ENCODE assay signal across 1 cellular context in genomic region chr4:7897811-7898210, GRCh38.
TF ChIP-seq lines count a peak whose summit lies in the region.

No MANE protein-coding gene starts in this region.

TF ChIP-seq in IMR-90, 13 proteins besides CTCF, POLR2A, EP300 and RAD21:
- no peak for TF ChIP-seq RFX5 (IDR thresholded peaks at IDR 0.05; ENCODE audit: low read depth, low read length)
- TF ChIP-seq MAFK (IDR thresholded peaks at IDR 0.05; ENCODE audit: low read depth, low read length), result no peak
- TF ChIP-seq NFE2L2 (IDR thresholded peaks at IDR 0.05; ENCODE audit: low read depth, low read length), result no peak
- TF ChIP-seq BHLHE40 (IDR thresholded peaks at IDR 0.05; ENCODE audit: low read depth, low read length), result no peak
- no peak for TF ChIP-seq MAZ (IDR thresholded peaks at IDR 0.05; ENCODE audit: borderline replicate concordance, low read depth, low read length)
- TF ChIP-seq CEBPB (IDR thresholded peaks at IDR 0.05; ENCODE audit: low read depth, low read length), result no peak
- no peak for TF ChIP-seq SMC3 (IDR thresholded peaks at IDR 0.05; ENCODE audit: low read depth, low read length)
- TF ChIP-seq FOS (IDR thresholded peaks at IDR 0.05; ENCODE audit: low read depth, low read length), result no peak
- TF ChIP-seq RCOR1 (IDR thresholded peaks at IDR 0.05; ENCODE audit: insufficient replicate concordance, low read length), result no peak
- TF ChIP-seq MXI1 (IDR thresholded peaks at IDR 0.05; ENCODE audit: borderline replicate concordance, low read depth, low read length), result no peak
- no peak for TF ChIP-seq ELK1 (IDR thresholded peaks at IDR 0.05; ENCODE audit: borderline replicate concordance, low read depth, low read length)
- TF ChIP-seq CHD1 (IDR thresholded peaks at IDR 0.05; ENCODE audit: low read depth, low read length), result no peak
